ENCODE assay signal across 9 cellular contexts in genomic region chr3:111392911-111393351, GRCh38.
A peak's percentile ranks its signal among the peaks of the same experiment; 100 is the strongest.
DNase-seq lines count a peak whose midpoint lies in the region; ATAC-seq, FAIRE-seq and TF ChIP-seq lines count a peak whose summit lies in the region.
"Had no signal": no experiment of that assay in that cellular context is flagged by ENCODE, and none has a peak within 500 bp of the region (broad histone marks: within the 10 kb centered on the region; RNA-seq: fewer than 3 reads in every experiment).

No MANE protein-coding gene starts in this region.

- peaks cover 7% of the 10 kb centered on the region for H3K4me1 Mint-ChIP-seq in memory B cell

- peaks cover 4% of the 10 kb centered on the region for H3K9me3 Mint-ChIP-seq in memory B cell

- no peak for TF ChIP-seq POLR2A in erythroblast (IDR thresholded peaks at IDR 0.05; ENCODE audit: low read length)

- ATAC-seq in memory B cell (ENCODE audit: low read depth) = peak; percentile 61

- FAIRE-seq in HTR-8/SVneo (lab: Jason Lieb, UNC) = no peak

- no peaks in the 10 kb centered on the region for H3K36me3 Mint-ChIP-seq in memory B cell

- H3K27ac Mint-ChIP-seq in memory B cell = no peak overlapping the region

- DNase-seq in DMS 273 treated with DMSO at 0.1 percent for 48 hours (lab: John Stamatoyannopoulos, UW) (peak; percentile 98), M059J (ENCODE audit: low read depth) (peak; percentile 82), memory B cell (ENCODE audit: low spot score in 2 of 2) (no peak), HTR-8/SVneo (ENCODE audit: insufficient read length, low spot score) (no peak), occipital lobe (lab: John Stamatoyannopoulos, UW) (no peak), erythroblast (lab: John Stamatoyannopoulos, UW) (no peak), cerebellar nuclear complex (lab: John Stamatoyannopoulos, UW) (no peak)
- peak; percentile 9 to 26 for DNase-seq in activated CD4-positive, alpha-beta T cell treated with anti-CD3 and anti-CD28 coated beads, Interleukin-2, amount 50 U/mL, for 4 hours
- DNase-seq: NCI-H774 had no signal

- no peak overlapping the region for H3K4me3 Mint-ChIP-seq in memory B cell

- H3K27me3 Mint-ChIP-seq in memory B cell = no peaks in the 10 kb centered on the region

Comparison
In these comparisons a context has a peak if more than half of its experiments do, and no peak if none do; other contexts are left out.
1. DNase-seq: peak in DMS 273 treated with DMSO at 0.1 percent for 48 hours (single experiment), M059J (single experiment) and activated CD4-positive, alpha-beta T cell treated with anti-CD3 and anti-CD28 coated beads, Interleukin-2, amount 50 U/mL, for 4 hours (2 of 2); none in memory B cell (0 of 2), HTR-8/SVneo (single experiment), occipital lobe (single experiment), erythroblast (0 of 2) and cerebellar nuclear complex (0 of 2).